In the genomic region with DNA sequence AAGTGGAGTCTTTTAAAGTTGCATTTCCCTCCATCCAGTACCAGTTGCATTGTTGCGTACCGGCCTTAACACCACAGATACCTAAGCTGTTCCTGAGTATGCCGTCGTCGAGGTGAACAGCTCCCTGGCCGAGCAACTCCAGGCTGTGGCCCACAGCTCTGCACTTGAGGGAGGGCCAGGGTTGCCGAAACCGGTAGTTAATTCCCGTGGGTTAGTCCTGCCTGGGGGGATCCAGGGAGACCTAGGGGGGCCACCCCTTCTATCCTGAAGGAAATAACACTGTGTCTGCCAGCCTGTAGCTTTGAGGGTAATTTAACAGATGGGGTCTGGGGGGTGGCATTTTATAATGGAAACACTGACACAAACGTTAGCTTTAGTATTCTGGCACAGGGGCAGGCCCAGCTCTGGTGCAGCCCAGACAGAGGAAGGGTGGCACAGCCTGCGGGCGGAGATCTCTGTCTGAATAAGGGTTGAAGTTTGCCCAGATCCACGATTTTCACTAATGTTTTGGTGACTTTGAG, we compare ENCODE assay signal across 9 cellular contexts.
A peak's percentile ranks its signal among the peaks of the same experiment; 100 is the strongest.
DNase-seq lines count a peak whose midpoint lies in the region; ATAC-seq and TF ChIP-seq lines count a peak whose summit lies in the region.
"Had no signal": no experiment of that assay in that cellular context is flagged by ENCODE, and none has a peak within 500 bp of the region (broad histone marks: within the 10 kb centered on the region; RNA-seq: fewer than 3 reads in every experiment).

No MANE protein-coding gene starts in this region.

- in situ Hi-C loops in GM23248 (cut with MboI), result loop anchor here (25.0 kb wide), 1 partner anchor 959 kb away; no protein-coding TSS in a partner anchor
- in situ Hi-C loops in gastrocnemius medialis (cut with MboI; ENCODE audit: low sequenced_read_pairs in 4 of 4), result loop anchor here in 3 of 4 donors (5.0 to 25.0 kb wide), 3 partner anchors 959 to 1284 kb away; no protein-coding TSS in a partner anchor

- H3K27ac ChIP-seq in GM23248 (peak overlapping the region; percentile 94), heart right ventricle (peak overlapping the region; percentile 70 to 91 (median 86)), gastrocnemius medialis (peak overlapping the region; percentile 89 to 94 (median 91))

- 24 to 29% methylated on average over 13 of the region's 13 CpGs for WGBS in GM23248 (ENCODE audit: low coverage in 1 of 2, low lambda C conversion rate in 2 of 2, missing lambda C conversion rate in 2 of 2), 2 experiments
- WGBS in heart right ventricle, 2 donors, result 43 to 45% methylated on average over 13 of the region's 13 CpGs

- H3K36me3 ChIP-seq in GM23248 (ENCODE audit: low read depth), result peaks cover 39% of the 10 kb centered on the region
- H3K36me3 ChIP-seq in heart right ventricle, result peaks cover 0 to 50% (median 22%) of the 10 kb centered on the region in 9 donors
- H3K36me3 ChIP-seq in gastrocnemius medialis, result peaks cover 0 to 31% of the 10 kb centered on the region in 2 donors

- peaks cover 14 to 29% of the 10 kb centered on the region in 2 donors for H3K36me3 Mint-ChIP-seq in activated naive CD4-positive, alpha-beta T cell treated with anti-CD3 and anti-CD28 coated beads, Interleukin-2, amount 50 U/mL, for 72 hours

- DNase-seq in GM23248, result peak; percentile 27
- peak in 1 of 2 donors; percentile 55 for DNase-seq in activated naive CD4-positive, alpha-beta T cell treated with anti-CD3 and anti-CD28 coated beads, Interleukin-2, amount 50 U/mL, for 72 hours (ENCODE audit: low spot score in 2 of 2)
- no peak for DNase-seq in heart right ventricle
- DNase-seq in gastrocnemius medialis, result peak in 1 of 2 donors; percentile 60
- DNase-seq in cerebellum (ENCODE audit: low spot score), result no peak
- no peak for DNase-seq in effector CD4-positive, alpha-beta T cell
- DNase-seq in activated gamma-delta T cell treated with Interleukin-2 at 50 U/mL for 16 hours, result no peak
- DNase-seq: NCI-H187 treated with DMSO at 0.1 percent for 48 hours had no signal

- peaks cover 41% of the 10 kb centered on the region for H3K79me2 ChIP-seq in GM23248 (ENCODE audit: insufficient read depth)

- H3K4me1 ChIP-seq in GM23248 (ENCODE audit: insufficient read depth) (peaks cover 32% of the 10 kb centered on the region), heart right ventricle (peaks cover 24 to 78% (median 55%) of the 10 kb centered on the region in 9 donors), gastrocnemius medialis (peaks cover 58 to 59% of the 10 kb centered on the region in 2 donors)

- ATAC-seq in activated naive CD4-positive, alpha-beta T cell treated with anti-CD3 and anti-CD28 coated beads, Interleukin-2, amount 50 U/mL, for 72 hours, result no peak
- peak in 7 of 8 donors; percentile 2 to 24 (median 16) for ATAC-seq in heart right ventricle
- ATAC-seq in gastrocnemius medialis, result peak in 1 of 2 donors; percentile 5
- no peak for ATAC-seq in GM18909 (IDR thresholded peaks at IDR 0.05; ENCODE audit: poor library complexity, unreplicated experiment)

- H3K9me3 Mint-ChIP-seq in activated naive CD4-positive, alpha-beta T cell treated with anti-CD3 and anti-CD28 coated beads, Interleukin-2, amount 50 U/mL, for 72 hours, result peaks cover 0 to 1% of the 10 kb centered on the region in 2 donors

- H3F3A ChIP-seq in GM23248 (ENCODE audit: insufficient read depth), result peaks cover 39% of the 10 kb centered on the region

- TF ChIP-seq CTCF in heart right ventricle (IDR thresholded peaks at IDR 0.05), result no peak
- TF ChIP-seq CTCF in gastrocnemius medialis (IDR thresholded peaks at IDR 0.05 in 4 of 5, conservative IDR thresholded peaks at IDR 0.05 in 1 of 5), result no peak

- peak overlapping the region; percentile 39 for H3K4me3 ChIP-seq in GM23248
- H3K4me3 ChIP-seq in heart right ventricle, result no peak overlapping the region
- H3K4me3 ChIP-seq in gastrocnemius medialis, result peak overlapping the region; percentile 24 to 32 (median 26)

- intact Hi-C loops in heart right ventricle (cut with DNase I), result loop anchor here in 2 of 10 donors (2.0 to 10.0 kb wide), 2 partner anchors 233 to 1093 kb away; no protein-coding TSS in a partner anchor
- intact Hi-C loops in gastrocnemius medialis (cut with DNase I; ENCODE audit: low total_unique reads), result loop anchor here (2.0 kb wide), 3 partner anchors 39 to 223 kb away; no protein-coding TSS in a partner anchor

- H2AFZ ChIP-seq in GM23248, result no peak overlapping the region

- H3K27ac Mint-ChIP-seq in activated naive CD4-positive, alpha-beta T cell treated with anti-CD3 and anti-CD28 coated beads, Interleukin-2, amount 50 U/mL, for 72 hours, result peak overlapping the region; percentile 75 to 92

- H3K9me3 ChIP-seq in GM23248 (ENCODE audit: low read depth), result no peaks in the 10 kb centered on the region
- no peaks in the 10 kb centered on the region for H3K9me3 ChIP-seq in heart right ventricle
- no peaks in the 10 kb centered on the region for H3K9me3 ChIP-seq in gastrocnemius medialis

- H4K20me1 ChIP-seq in GM23248 (ENCODE audit: insufficient read depth), result no peaks in the 10 kb centered on the region

- no peaks in the 10 kb centered on the region for H3K9me2 ChIP-seq in GM23248 (ENCODE audit: insufficient read depth)

- H3K4me2 ChIP-seq in GM23248 (ENCODE audit: unreplicated experiment), result peak overlapping the region; percentile 73

- no peak for TF ChIP-seq POLR2A in gastrocnemius medialis (IDR thresholded peaks at IDR 0.05)

- H3K27me3 ChIP-seq in GM23248 (replicated peaks; ENCODE audit: insufficient read depth) (no peaks in the 10 kb centered on the region), heart right ventricle (no peaks in the 10 kb centered on the region), gastrocnemius medialis (no peaks in the 10 kb centered on the region)

- peak overlapping the region; percentile 78 for H3K9ac ChIP-seq in GM23248

Comparison
In these comparisons a context has a peak if more than half of its experiments do, and no peak if none do; other contexts are left out.
1. H3K4me3 ChIP-seq: peak in GM23248 (single experiment) and gastrocnemius medialis (4 of 4); none in heart right ventricle (0 of 10).
2. ATAC-seq: peak in heart right ventricle (7 of 8); none in activated naive CD4-positive, alpha-beta T cell treated with anti-CD3 and anti-CD28 coated beads, Interleukin-2, amount 50 U/mL, for 72 hours (0 of 2) and GM18909 (single experiment).
3. Peak in every context shown above with its lines, with median percentiles within 50 percentile points of each other: H3K27ac ChIP-seq.